Comparison of ENCODE assay signal across 9 cellular contexts in the genomic region with DNA sequence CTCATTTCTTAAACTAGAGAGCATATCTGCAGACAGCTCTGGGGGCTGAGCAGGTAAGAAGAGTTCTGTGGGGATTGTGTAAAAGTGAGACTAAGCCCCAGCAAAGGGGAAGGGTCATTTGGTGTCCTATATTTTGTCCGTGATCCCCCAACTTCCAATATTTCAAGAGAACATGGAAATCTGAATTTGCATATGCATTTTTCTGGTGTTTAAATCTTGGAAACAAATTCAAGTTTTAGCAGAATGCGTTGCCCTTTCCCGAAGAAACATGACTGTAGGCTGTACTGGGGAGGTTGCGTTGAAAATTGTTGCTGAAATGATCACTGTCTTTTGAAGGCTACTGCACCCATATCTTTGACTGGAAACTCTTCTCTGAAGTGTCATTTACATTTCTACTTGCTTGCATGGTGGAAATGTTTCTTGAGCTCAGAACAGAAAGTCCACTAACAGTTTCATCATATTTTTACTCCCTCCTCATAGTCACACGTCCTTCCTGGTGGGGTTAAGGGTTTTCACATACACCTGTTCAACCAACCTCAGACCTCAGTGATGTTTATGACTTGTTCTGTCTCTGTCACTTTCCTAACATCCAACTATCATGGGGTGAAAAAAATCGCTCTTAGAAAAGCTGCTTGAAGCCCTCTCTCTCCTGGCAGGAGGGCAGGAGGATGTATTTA.
A peak's percentile ranks its signal among the peaks of the same experiment; 100 is the strongest.
DNase-seq lines count a peak whose midpoint lies in the region; ATAC-seq and TF ChIP-seq lines count a peak whose summit lies in the region.
"Had no signal": no experiment of that assay in that cellular context is flagged by ENCODE, and none has a peak within 500 bp of the region (broad histone marks: within the 10 kb centered on the region; RNA-seq: fewer than 3 reads in every experiment).

No MANE protein-coding gene starts in this region.

- H3K4me3 Mint-ChIP-seq in natural killer cell = no peak overlapping the region

- H3K27ac Mint-ChIP-seq in natural killer cell = peak overlapping the region; percentile 1 to 19

- intact Hi-C loops in natural killer cell (cut with micrococcal nuclease) = no loop called here

- TF ChIP-seq CTCF in natural killer cell (IDR thresholded peaks at IDR 0.05) = no peak

- H3K36me3 Mint-ChIP-seq in natural killer cell = no peaks in the 10 kb centered on the region

- no peaks in the 10 kb centered on the region for H3K27me3 Mint-ChIP-seq in natural killer cell (ENCODE audit: low read depth in 2 of 2)

- no peaks in the 10 kb centered on the region for H3K9me3 Mint-ChIP-seq in natural killer cell

- peaks cover 35 to 57% of the 10 kb centered on the region in 2 donors for H3K4me1 Mint-ChIP-seq in natural killer cell

- DNase-seq in natural killer cell (no peak), NCI-H526 (lab: John Stamatoyannopoulos, UW) (no peak), NCI-H774 (lab: John Stamatoyannopoulos, UW) (no peak), cerebellar nuclear complex (lab: John Stamatoyannopoulos, UW) (no peak), activated T-cell treated with anti-CD3 and anti-CD28 coated beads for 4 hours (no peak)
- DNase-seq: activated CD8-positive, alpha-beta memory T cell treated with anti-CD3 and anti-CD28 coated beads, Interleukin-2, amount 50 U/mL, for 4 hours had no signal

- ATAC-seq in GM18870 (IDR thresholded peaks at IDR 0.05; ENCODE audit: unreplicated experiment) (peak; percentile 65), GM21825 (IDR thresholded peaks at IDR 0.05; ENCODE audit: unreplicated experiment) (peak; percentile 59), HG03521 (IDR thresholded peaks at IDR 0.05; ENCODE audit: unreplicated experiment) (peak; percentile 67), natural killer cell (no peak)

Comparison
In these comparisons a context has a peak if more than half of its experiments do, and no peak if none do; other contexts are left out.
1. ATAC-seq: peak in GM18870 (single experiment), GM21825 (single experiment) and HG03521 (single experiment); none in natural killer cell (0 of 3).